7 cellular contexts compared by ENCODE assay signal in genomic region chr2:69386376-69386775, GRCh38. TPM values are rescaled to one million over a fixed set of nuclear protein-coding genes. Genes with fewer than 3 reads are reported as not detected.
DNase-seq lines count a peak whose midpoint lies in the region; ATAC-seq, FAIRE-seq and TF ChIP-seq lines count a peak whose summit lies in the region.

No MANE protein-coding gene starts in this region.

- no peaks in the 10 kb centered on the region for H3K36me3 ChIP-seq in adrenal gland (replicated peaks in 1 of 2)
- peaks cover 0 to 5% of the 10 kb centered on the region in 2 donors for H3K36me3 ChIP-seq in lung (ENCODE audit: control insufficient read depth in 2 of 2, insufficient read depth in 2 of 2, low read length in 2 of 2)

- TF ChIP-seq POLR2A in adrenal gland (IDR thresholded peaks at IDR 0.05), result no peak

- H3K27me3 ChIP-seq in adrenal gland (no peaks in the 10 kb centered on the region), lung (ENCODE audit: control insufficient read depth, insufficient read depth) (no peaks in the 10 kb centered on the region)

- TF ChIP-seq CTCF in adrenal gland (IDR thresholded peaks at IDR 0.05) (no peak), lung (IDR thresholded peaks at IDR 0.05; ENCODE audit: control extremely low read depth, extremely low read depth) (no peak)

- DNase-seq in adrenal gland (no peak), lung (ENCODE audit: low spot score) (no peak), nucleus accumbens (lab: John Stamatoyannopoulos, UW) (no peak), frontal cortex (ENCODE audit: low spot score in 2 of 2) (no peak)
- DNase-seq in NK-92 treated with Interleukin-12 subunit alpha and Interleukin-12 subunit beta, amount 100 ng/mL, for 24 hours (lab: John Stamatoyannopoulos, UW), result no peak

- intact Hi-C loops in adrenal gland (cut with DNase I), result no loop called here

- H3K27ac ChIP-seq in adrenal gland, result peak overlapping the region in 3 of 5 donors; percentile 66 to 90 (median 84)
- H3K27ac ChIP-seq in lung (ENCODE audit: low read depth in 1 of 2, low read length in 1 of 2), result peak overlapping the region; percentile 45 to 92

- H3K4me1 ChIP-seq in adrenal gland (replicated peaks in 1 of 2), result peaks cover 7 to 30% of the 10 kb centered on the region in 2 donors
- H3K4me1 ChIP-seq in lung (ENCODE audit: control insufficient read depth in 2 of 2, insufficient read depth in 2 of 2, low read length in 2 of 2), result peaks cover 2 to 12% of the 10 kb centered on the region in 2 donors

- ATAC-seq in GM18517 (IDR thresholded peaks at IDR 0.05; ENCODE audit: unreplicated experiment) (peak; percentile 15), HG03432 (IDR thresholded peaks at IDR 0.05; ENCODE audit: unreplicated experiment) (peak; percentile 19), lung (ENCODE audit: insufficient read depth, low FRiP score) (no peak)

- no peaks in the 10 kb centered on the region for H3K9me3 ChIP-seq in adrenal gland (replicated peaks in 1 of 3)
- no peaks in the 10 kb centered on the region for H3K9me3 ChIP-seq in lung (ENCODE audit: control insufficient read depth in 2 of 2, insufficient read depth in 1 of 2, low read length in 1 of 2)

- H3K4me3 ChIP-seq in adrenal gland, result peak overlapping the region in 3 of 4 donors; percentile 52 to 81 (median 71)
- peak overlapping the region; percentile 97 for H3K4me3 ChIP-seq in lung

- FAIRE-seq in frontal cortex (lab: Jason Lieb, UNC), result no peak

- 3 to 10% (median 7%) methylated on average over 6 of the region's 6 CpGs for WGBS in adrenal gland, 4 donors
- WGBS in lung, 2 donors, result 9 to 11% methylated on average over 6 of the region's 6 CpGs

RNA-seq across cellular contexts. Expression of gene GFPT1, which starts 0.7 kb away (rescaled TPM):
- total RNA-seq in adrenal gland (10 to 100 TPM; 23.5 to 96.5 (median 29.0) TPM), lung (10 to 100 TPM; 42.2 to 72.6 TPM), frontal cortex (97.4 TPM)
- polyA plus RNA-seq in adrenal gland (10 to 100 TPM in 1 of 3 donors, 1 to 10 TPM in 2; 5.5 to 47.1 (median 5.8) TPM), lung (10 to 100 TPM; 15.9 to 18.8 TPM)

RNA-seq across cellular contexts. Expression of gene NFU1, which starts 50.9 kb away (rescaled TPM):
- total RNA-seq in adrenal gland (100 to 1,000 TPM in 1 of 8 donors, 10 to 100 TPM in 7; 47.3 to 117 (median 53.7) TPM), lung (10 to 100 TPM; 32.0 to 32.2 TPM), frontal cortex (56.7 TPM)
- polyA plus RNA-seq in adrenal gland (10 to 100 TPM; 55.3 to 85.8 (median 58.8) TPM), lung (10 to 100 TPM; 28.6 to 49.0 TPM)
